17 cellular contexts compared by ENCODE assay signal in the genomic region with DNA sequence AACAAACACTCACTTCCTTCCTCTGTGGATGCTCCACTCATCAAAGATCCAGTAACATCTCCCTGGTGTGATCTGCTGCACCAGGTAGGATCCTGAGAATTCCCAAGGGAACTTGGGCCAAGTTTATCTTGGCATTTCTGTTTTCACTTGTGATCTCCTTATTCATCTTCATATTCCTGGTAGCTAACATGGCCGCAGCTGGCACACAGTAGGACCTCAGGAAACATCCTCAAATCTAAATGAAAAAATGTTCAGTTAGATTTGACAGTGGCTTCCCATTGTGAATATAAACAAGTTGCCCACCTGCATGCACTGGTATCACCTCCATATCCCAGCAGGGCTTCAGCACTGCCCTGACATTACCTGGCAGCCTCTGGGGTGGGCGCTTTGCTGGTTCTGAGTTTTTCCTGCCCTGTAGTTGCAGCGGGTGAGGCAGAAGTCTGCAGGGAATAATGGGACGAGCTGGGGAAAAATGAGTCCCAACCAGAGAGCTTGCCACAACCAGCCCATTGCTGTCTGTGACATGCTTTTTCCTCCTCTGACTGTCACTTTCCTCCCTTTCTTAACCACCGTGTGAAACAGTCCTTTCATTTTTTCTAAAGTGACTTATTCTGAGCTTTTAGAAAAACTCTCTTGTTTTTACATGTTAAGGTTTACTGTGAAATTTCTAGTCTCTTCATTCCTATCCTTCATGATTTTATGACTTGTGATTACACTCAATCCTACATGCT. TPM values are rescaled to one million over a fixed set of nuclear protein-coding genes. Genes with fewer than 3 reads are reported as not detected.
DNase-seq lines count a peak whose midpoint lies in the region; ATAC-seq and TF ChIP-seq lines count a peak whose summit lies in the region.
"Had no signal": no experiment of that assay in that cellular context is flagged by ENCODE, and none has a peak within 500 bp of the region (broad histone marks: within the 10 kb centered on the region; RNA-seq: fewer than 3 reads in every experiment).

No MANE protein-coding gene starts in this region.

- peak overlapping the region; percentile 4 for H3K4me3 Mint-ChIP-seq in activated CD4-positive, alpha-beta memory T cell treated with anti-CD3 and anti-CD28 coated beads for 36 hours
- H3K4me3 Mint-ChIP-seq in activated CD4-positive, alpha-beta memory T cell treated with anti-CD3 and anti-CD28 coated beads, Interleukin-2, amount 10 ng/mL, durations not matched to agents 7 days and 5 days: no peak overlapping the region
- no peak overlapping the region for H3K4me3 Mint-ChIP-seq in activated CD8-positive, alpha-beta T cell treated with anti-CD3 and anti-CD28 coated beads for 36 hours
- H3K4me3 Mint-ChIP-seq: H9, neural crest cell had no signal

- peak; percentile 52 for DNase-seq in activated CD4-positive, alpha-beta memory T cell treated with anti-CD3 and anti-CD28 coated beads for 36 hours
- DNase-seq in activated CD4-positive, alpha-beta memory T cell treated with anti-CD3 and anti-CD28 coated beads, Interleukin-2, amount 10 ng/mL, durations not matched to agents 7 days and 5 days: no peak
- DNase-seq in activated CD8-positive, alpha-beta T cell treated with anti-CD3 and anti-CD28 coated beads for 36 hours: peak; percentile 29
- DNase-seq in foreskin keratinocyte (no peak), stomach (no peak), medulla oblongata (ENCODE audit: extremely low spot score) (no peak)
- DNase-seq in activated effector memory CD4-positive, alpha-beta T cell treated with Interleukin-2 at 50 U/mL for 16 hours: no peak
- DNase-seq: activated CD4-positive, alpha-beta T cell treated with anti-CD3 and anti-CD28 coated beads for 1 hour; H9; KBM-7; left ventricle myocardium inferior; NCI-H1417; NCI-H510A treated with DMSO at 0.1 percent for 48 hours had no signal

- intact Hi-C loops in activated CD4-positive, alpha-beta memory T cell treated with anti-CD3 and anti-CD28 coated beads for 36 hours (cut with micrococcal nuclease): loop anchor here (1.0 kb wide), 1 partner anchor 10 kb away; the partner anchor contains the start of gene DSTN
- intact Hi-C loops in activated CD8-positive, alpha-beta T cell treated with anti-CD3 and anti-CD28 coated beads for 36 hours (cut with micrococcal nuclease): no loop called here
- intact Hi-C loops in stomach (cut with DNase I; ENCODE audit: low total_unique reads): no loop called here

- no peak for TF ChIP-seq EP300 in stomach (IDR thresholded peaks at IDR 0.05)

- H3K27ac ChIP-seq in foreskin keratinocyte (peak overlapping the region; percentile 45), stomach (peak overlapping the region in 3 of 5 donors; percentile 86 to 100 (median 91))
- H3K27ac ChIP-seq: left ventricle myocardium inferior had no signal

- no peaks in the 10 kb centered on the region for H3K9me3 Mint-ChIP-seq in activated CD4-positive, alpha-beta memory T cell treated with anti-CD3 and anti-CD28 coated beads for 36 hours
- no peaks in the 10 kb centered on the region for H3K9me3 Mint-ChIP-seq in activated CD4-positive, alpha-beta memory T cell treated with anti-CD3 and anti-CD28 coated beads, Interleukin-2, amount 10 ng/mL, durations not matched to agents 7 days and 5 days
- H3K9me3 Mint-ChIP-seq in activated CD8-positive, alpha-beta T cell treated with anti-CD3 and anti-CD28 coated beads for 36 hours: no peaks in the 10 kb centered on the region
- H3K9me3 Mint-ChIP-seq: H9, neural crest cell had no signal

- no peak overlapping the region for H3K4me3 ChIP-seq in stomach
- H3K4me3 ChIP-seq: left ventricle myocardium inferior had no signal

- H3K4me1 Mint-ChIP-seq in activated CD4-positive, alpha-beta memory T cell treated with anti-CD3 and anti-CD28 coated beads for 36 hours (ENCODE audit: low read depth): peaks cover 38% of the 10 kb centered on the region
- peaks cover 29% of the 10 kb centered on the region for H3K4me1 Mint-ChIP-seq in activated CD4-positive, alpha-beta memory T cell treated with anti-CD3 and anti-CD28 coated beads, Interleukin-2, amount 10 ng/mL, durations not matched to agents 7 days and 5 days
- H3K4me1 Mint-ChIP-seq in activated CD8-positive, alpha-beta T cell treated with anti-CD3 and anti-CD28 coated beads for 36 hours (ENCODE audit: low read depth): peaks cover 33% of the 10 kb centered on the region

- CTCF ChIA-PET in activated CD4-positive, alpha-beta memory T cell treated with anti-CD3 and anti-CD28 coated beads for 36 hours (lab: Charles Lee): interaction anchor here (1.1 to 1.2 kb wide), 2 partner anchors 10 to 24 kb away, joined by 6 to 8 read pairs; partner anchors contain the start of gene DSTN
- CTCF ChIA-PET in activated CD4-positive, alpha-beta memory T cell treated with anti-CD3 and anti-CD28 coated beads, Interleukin-2, amount 10 ng/mL, durations not matched to agents 7 days and 5 days (lab: Charles Lee): interaction anchor here (1.0 kb wide), 1 partner anchor 122 kb away, joined by 3 read pairs; the partner anchor contains the start of gene RRBP1
- CTCF ChIA-PET in activated CD8-positive, alpha-beta T cell treated with anti-CD3 and anti-CD28 coated beads for 36 hours (lab: Charles Lee): interaction anchor here (1.3 kb wide), 1 partner anchor 9 kb away, joined by 4 read pairs; the partner anchor contains the start of gene DSTN

- no peaks in the 10 kb centered on the region for H3K27me3 Mint-ChIP-seq in activated CD4-positive, alpha-beta memory T cell treated with anti-CD3 and anti-CD28 coated beads for 36 hours
- peaks cover 10% of the 10 kb centered on the region for H3K27me3 Mint-ChIP-seq in activated CD4-positive, alpha-beta memory T cell treated with anti-CD3 and anti-CD28 coated beads, Interleukin-2, amount 10 ng/mL, durations not matched to agents 7 days and 5 days
- H3K27me3 Mint-ChIP-seq in activated CD8-positive, alpha-beta T cell treated with anti-CD3 and anti-CD28 coated beads for 36 hours: no peaks in the 10 kb centered on the region

- ATAC-seq in activated CD8-positive, alpha-beta T cell treated with anti-CD3 and anti-CD28 coated beads for 36 hours: peak; percentile 41
- ATAC-seq in foreskin keratinocyte (no peak), GM21619 (IDR thresholded peaks at IDR 0.05; ENCODE audit: unreplicated experiment) (no peak)
- ATAC-seq: esophagus mucosa, sciatic nerve had no signal

- TF ChIP-seq POLR2A in stomach (IDR thresholded peaks at IDR 0.05): no peak

- H3K9me3 ChIP-seq in stomach: no peaks in the 10 kb centered on the region
- H3K9me3 ChIP-seq: left ventricle myocardium inferior had no signal

- TF ChIP-seq CTCF in activated CD8-positive, alpha-beta T cell treated with anti-CD3 and anti-CD28 coated beads for 36 hours (IDR thresholded peaks at IDR 0.05): no peak
- no peak for TF ChIP-seq CTCF in foreskin keratinocyte (conservative IDR thresholded peaks at IDR 0.05)
- TF ChIP-seq CTCF in stomach (IDR thresholded peaks at IDR 0.05): no peak

- H3K36me3 ChIP-seq in stomach: no peaks in the 10 kb centered on the region
- H3K36me3 ChIP-seq: left ventricle myocardium inferior had no signal

- no peaks in the 10 kb centered on the region for H3K36me3 Mint-ChIP-seq in activated CD4-positive, alpha-beta memory T cell treated with anti-CD3 and anti-CD28 coated beads for 36 hours
- no peaks in the 10 kb centered on the region for H3K36me3 Mint-ChIP-seq in activated CD4-positive, alpha-beta memory T cell treated with anti-CD3 and anti-CD28 coated beads, Interleukin-2, amount 10 ng/mL, durations not matched to agents 7 days and 5 days (ENCODE audit: low read depth)
- H3K36me3 Mint-ChIP-seq in activated CD8-positive, alpha-beta T cell treated with anti-CD3 and anti-CD28 coated beads for 36 hours (ENCODE audit: low read depth): no peaks in the 10 kb centered on the region

- POLR2A ChIA-PET in activated CD4-positive, alpha-beta memory T cell treated with anti-CD3 and anti-CD28 coated beads for 36 hours (lab: Charles Lee): interaction anchor here (2.8 kb wide), 1 partner anchor 10 kb away, joined by 31 read pairs; the partner anchor contains the start of gene DSTN
- POLR2A ChIA-PET in activated CD4-positive, alpha-beta memory T cell treated with anti-CD3 and anti-CD28 coated beads, Interleukin-2, amount 10 ng/mL, durations not matched to agents 7 days and 5 days (lab: Charles Lee): interaction anchor here (1.1 kb wide), 1 partner anchor 10 kb away, joined by 6 read pairs; the partner anchor contains the start of gene DSTN
- POLR2A ChIA-PET in activated CD8-positive, alpha-beta T cell treated with anti-CD3 and anti-CD28 coated beads for 36 hours (lab: Charles Lee): no interaction called here

- 80 to 90% (median 86%) methylated on average over 5 of the region's 5 CpGs for WGBS in stomach, 5 donors

- H3K27ac Mint-ChIP-seq in activated CD4-positive, alpha-beta memory T cell treated with anti-CD3 and anti-CD28 coated beads for 36 hours: peak overlapping the region; percentile 69
- H3K27ac Mint-ChIP-seq in activated CD4-positive, alpha-beta memory T cell treated with anti-CD3 and anti-CD28 coated beads, Interleukin-2, amount 10 ng/mL, durations not matched to agents 7 days and 5 days: no peak overlapping the region
- peak overlapping the region; percentile 57 for H3K27ac Mint-ChIP-seq in activated CD8-positive, alpha-beta T cell treated with anti-CD3 and anti-CD28 coated beads for 36 hours

- H3K27me3 ChIP-seq in foreskin keratinocyte: no peaks in the 10 kb centered on the region
- no peaks in the 10 kb centered on the region for H3K27me3 ChIP-seq in stomach

- H3K4me1 ChIP-seq in foreskin keratinocyte (peaks cover 34% of the 10 kb centered on the region), stomach (peaks cover 21 to 58% (median 41%) of the 10 kb centered on the region in 4 donors)

RNA-seq across cellular contexts. Expression of gene DSTN, which starts 9.4 kb away (rescaled TPM):
- total RNA-seq in activated CD4-positive, alpha-beta memory T cell treated with anti-CD3 and anti-CD28 coated beads for 36 hours: 10 to 100 TPM; 91.2 to 94.3 TPM
- total RNA-seq in activated CD4-positive, alpha-beta memory T cell treated with anti-CD3 and anti-CD28 coated beads, Interleukin-2, amount 10 ng/mL, durations not matched to agents 7 days and 5 days: 100 to 1,000 TPM; 104 to 109 TPM
- total RNA-seq in activated CD8-positive, alpha-beta T cell treated with anti-CD3 and anti-CD28 coated beads for 36 hours: 10 to 100 TPM; 55.5 to 56.4 TPM
- total RNA-seq in foreskin keratinocyte (398 and 412 TPM in 2 replicates), stomach (1,000 to 10,000 TPM in 1 of 5 donors, 100 to 1,000 TPM in 4; 334 to 1,254 (median 555) TPM)
- polyA plus RNA-seq in foreskin keratinocyte (428 and 454 TPM in 2 replicates), stomach (100 to 1,000 TPM; 464 to 624 (median 598) TPM)

RNA-seq across cellular contexts. Expression of gene BFSP1, which starts 29.3 kb away (rescaled TPM):
- under 1 TPM; 0.34 to 0.36 TPM for total RNA-seq in activated CD4-positive, alpha-beta memory T cell treated with anti-CD3 and anti-CD28 coated beads for 36 hours
- total RNA-seq in activated CD4-positive, alpha-beta memory T cell treated with anti-CD3 and anti-CD28 coated beads, Interleukin-2, amount 10 ng/mL, durations not matched to agents 7 days and 5 days: 1 to 10 TPM; 2.7 to 3.2 TPM
- total RNA-seq in activated CD8-positive, alpha-beta T cell treated with anti-CD3 and anti-CD28 coated beads for 36 hours: under 1 TPM; 0.18 TPM
- 1.4 and 1.8 TPM in 2 replicates for total RNA-seq in foreskin keratinocyte
- 1.3 and 1.5 TPM in 2 replicates for polyA plus RNA-seq in foreskin keratinocyte
- 1 to 10 TPM in 3 of 5 donors, not detected in 2; 1.7 to 7.1 (median 3.2) TPM for total RNA-seq in stomach
- 1 to 10 TPM in 1 of 3 donors, under 1 TPM in 1, not detected in 1; 0.70 to 1.2 TPM for polyA plus RNA-seq in stomach

Comparison
In these comparisons a context has a peak if more than half of its experiments do, and no peak if none do; other contexts are left out.
1. DNase-seq: peak in activated CD4-positive, alpha-beta memory T cell treated with anti-CD3 and anti-CD28 coated beads for 36 hours (single experiment) and activated CD8-positive, alpha-beta T cell treated with anti-CD3 and anti-CD28 coated beads for 36 hours (single experiment); none in activated CD4-positive, alpha-beta memory T cell treated with anti-CD3 and anti-CD28 coated beads, Interleukin-2, amount 10 ng/mL, durations not matched to agents 7 days and 5 days (single experiment), foreskin keratinocyte (0 of 2), stomach (single experiment), activated effector memory CD4-positive, alpha-beta T cell treated with Interleukin-2 at 50 U/mL for 16 hours (single experiment) and medulla oblongata (single experiment).